16 cellular contexts compared by ENCODE assay signal in the genomic region with DNA sequence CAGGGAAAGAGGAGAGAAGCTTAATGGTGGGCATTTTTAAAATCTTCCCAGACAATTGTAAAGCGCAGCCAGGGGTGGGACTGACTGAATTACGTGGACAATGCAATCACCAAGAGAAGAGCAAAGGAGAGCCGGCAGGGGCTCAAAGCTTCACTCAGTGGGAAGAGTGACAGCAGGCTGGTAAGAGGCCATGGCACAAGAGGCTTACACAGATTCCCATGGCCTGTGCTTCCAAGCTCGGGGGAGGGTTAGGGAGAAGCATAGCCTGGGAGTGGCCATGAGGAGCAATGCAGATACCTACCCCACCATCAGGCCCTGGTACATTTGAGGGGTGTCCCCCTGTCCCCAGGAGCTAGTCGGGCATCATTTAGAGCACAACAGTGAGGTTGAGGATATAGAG. TPM values are rescaled to one million over a fixed set of nuclear protein-coding genes. Genes with fewer than 3 reads are reported as not detected.
DNase-seq lines count a peak whose midpoint lies in the region; ATAC-seq and TF ChIP-seq lines count a peak whose summit lies in the region.
"Had no signal": no experiment of that assay in that cellular context is flagged by ENCODE, and none has a peak within 500 bp of the region (broad histone marks: within the 10 kb centered on the region; RNA-seq: fewer than 3 reads in every experiment).

No MANE protein-coding gene starts in this region.

- intact Hi-C loops in left ventricle myocardium inferior (cut with micrococcal nuclease): no loop called here
- intact Hi-C loops in upper lobe of right lung (cut with DNase I): no loop called here

- ATAC-seq in upper lobe of right lung: peak; percentile 21
- ATAC-seq in GM21529 (IDR thresholded peaks at IDR 0.05; ENCODE audit: unreplicated experiment): no peak
- ATAC-seq: A549, GM12878 had no signal

- H3K27me3 Mint-ChIP-seq in neural crest cell (ENCODE audit: low read depth): no peaks in the 10 kb centered on the region
- H3K27me3 Mint-ChIP-seq: CD4-positive, alpha-beta memory T cell had no signal

- TF ChIP-seq CTCF in left ventricle myocardium inferior (IDR thresholded peaks at IDR 0.05; ENCODE audit: borderline replicate concordance): no peak
- TF ChIP-seq CTCF in neural crest cell (conservative IDR thresholded peaks at IDR 0.05): no peak
- TF ChIP-seq CTCF in upper lobe of right lung (IDR thresholded peaks at IDR 0.05): no peak

- H3K4me3 ChIP-seq in left ventricle myocardium inferior (no peak overlapping the region), upper lobe of right lung (no peak overlapping the region)
- H3K4me3 ChIP-seq: A549, GM12878 had no signal

- H3K4me1 Mint-ChIP-seq in neural crest cell: no peaks in the 10 kb centered on the region
- H3K4me1 Mint-ChIP-seq: CD4-positive, alpha-beta memory T cell had no signal

- H3K9me3 ChIP-seq in left ventricle myocardium inferior (replicated peaks) (no peaks in the 10 kb centered on the region), upper lobe of right lung (no peaks in the 10 kb centered on the region)
- H3K9me3 ChIP-seq: A549, BE2C had no signal

- H3K36me3 ChIP-seq in left ventricle myocardium inferior (peaks cover 10% of the 10 kb centered on the region), upper lobe of right lung (no peaks in the 10 kb centered on the region)
- H3K36me3 ChIP-seq: BE2C had no signal

- peak; percentile 49 for DNase-seq in ecto neural progenitor cell (ENCODE audit: low spot score)
- no peak for DNase-seq in left ventricle myocardium inferior
- DNase-seq in neural crest cell (ENCODE audit: low read depth, low spot score): no peak
- DNase-seq in upper lobe of right lung: no peak
- DNase-seq in activated CD4-positive, CD25-positive, alpha-beta regulatory T cell treated with anti-CD3 and anti-CD28 coated beads, Interleukin-2, amount 50 U/mL, for 72 hours: no peak
- DNase-seq in HuH-7 (ENCODE audit: low spot score): no peak
- DNase-seq: BE2C; CD4-positive, alpha-beta memory T cell; DMS79; HCEC 1CT; HFFc6; IMR-90 had no signal

- no peak overlapping the region for H3K4me3 Mint-ChIP-seq in neural crest cell
- H3K4me3 Mint-ChIP-seq: CD4-positive, alpha-beta memory T cell; HFFc6 had no signal

- H3K27ac Mint-ChIP-seq in neural crest cell (ENCODE audit: unreplicated experiment): peak overlapping the region; percentile 78
- H3K27ac Mint-ChIP-seq: CD4-positive, alpha-beta memory T cell; HFFc6 had no signal

- H3K4me1 ChIP-seq in left ventricle myocardium inferior (peaks cover 49% of the 10 kb centered on the region), upper lobe of right lung (no peaks in the 10 kb centered on the region)
- H3K4me1 ChIP-seq: A549, BE2C had no signal

- H3K27ac ChIP-seq in left ventricle myocardium inferior (replicated peaks): peak overlapping the region; percentile 79
- H3K27ac ChIP-seq in upper lobe of right lung: no peak overlapping the region
- H3K27ac ChIP-seq: A549, C4-2B had no signal

- H3K9me3 Mint-ChIP-seq in neural crest cell: no peaks in the 10 kb centered on the region
- H3K9me3 Mint-ChIP-seq: HFFc6 had no signal

- H3K27me3 ChIP-seq in left ventricle myocardium inferior (ENCODE audit: low read depth) (no peaks in the 10 kb centered on the region), upper lobe of right lung (no peaks in the 10 kb centered on the region)
- H3K27me3 ChIP-seq: BE2C had no signal

- no peaks in the 10 kb centered on the region for H3K36me3 Mint-ChIP-seq in neural crest cell (ENCODE audit: low read depth)
- H3K36me3 Mint-ChIP-seq: CD4-positive, alpha-beta memory T cell had no signal

RNA-seq across cellular contexts. Expression of a gene that starts 27.1 kb away (rescaled TPM):
- total RNA-seq in left ventricle myocardium inferior (1.9 TPM), neural crest cell (1.4 and 2.1 TPM in 2 replicates), upper lobe of right lung (2.2 TPM)
- total RNA-seq: CD4-positive, alpha-beta memory T cell had no signal
